ENCODE assay signal across 15 cellular contexts in genomic region chr6:7151381-7151780, GRCh38. TPM values are rescaled to one million over a fixed set of nuclear protein-coding genes. Genes with fewer than 3 reads are reported as not detected.
DNase-seq lines count a peak whose midpoint lies in the region; ATAC-seq and TF ChIP-seq lines count a peak whose summit lies in the region.
"Had no signal": no experiment of that assay in that cellular context is flagged by ENCODE, and none has a peak within 500 bp of the region (broad histone marks: within the 10 kb centered on the region; RNA-seq: fewer than 3 reads in every experiment).

No MANE protein-coding gene starts in this region.

- H3K79me2 ChIP-seq in MM.1S (ENCODE audit: low read length) = peaks cover 88% of the 10 kb centered on the region

- CTCF ChIA-PET in activated CD8-positive, alpha-beta memory T cell treated with anti-CD3 and anti-CD28 coated beads, Interleukin-2, amount 10 ng/mL, durations not matched to agents 7 days and 5 days (lab: Charles Lee) = no interaction called here
- CTCF ChIA-PET in activated B cell treated with CpG ODN at 0.5 μM for 24 hours (lab: Charles Lee) = no interaction called here

- ATAC-seq in activated CD8-positive, alpha-beta memory T cell treated with anti-CD3 and anti-CD28 coated beads, Interleukin-2, amount 10 ng/mL, durations not matched to agents 7 days and 5 days = no peak
- no peak for ATAC-seq in activated B cell treated with CpG ODN at 0.5 μM for 24 hours (ENCODE audit: low read depth)
- peak; percentile 52 to 92 (median 87) for ATAC-seq in right lobe of liver
- ATAC-seq: effector memory CD8-positive, alpha-beta T cell; naive thymus-derived CD8-positive, alpha-beta T cell had no signal

- no peaks in the 10 kb centered on the region for H4K20me1 ChIP-seq in MM.1S (ENCODE audit: insufficient read depth, low read length)

- POLR2A ChIA-PET in activated B cell treated with CpG ODN at 0.5 μM for 24 hours (lab: Charles Lee) = interaction anchor here (0.5 kb wide), 1 partner anchor 72 kb away, joined by 3 read pairs; no protein-coding TSS in a partner anchor

- peaks cover 0 to 97% (median 33%) of the 10 kb centered on the region in 4 donors for H3K4me1 ChIP-seq in right lobe of liver
- peaks cover 51% of the 10 kb centered on the region for H3K4me1 ChIP-seq in testis
- H3K4me1 ChIP-seq in MM.1S (ENCODE audit: low read length) = peaks cover 54% of the 10 kb centered on the region

- H3K9me2 ChIP-seq in MM.1S (replicated peaks; ENCODE audit: insufficient read depth, low read length) = no peaks in the 10 kb centered on the region

- H3K27ac Mint-ChIP-seq in activated CD8-positive, alpha-beta memory T cell treated with anti-CD3 and anti-CD28 coated beads, Interleukin-2, amount 10 ng/mL, durations not matched to agents 7 days and 5 days = no peak overlapping the region
- peak overlapping the region; percentile 27 for H3K27ac Mint-ChIP-seq in activated B cell treated with CpG ODN at 0.5 μM for 24 hours

- H3K27ac ChIP-seq in right lobe of liver = peak overlapping the region in 2 of 3 donors; percentile 55 to 82
- H3K27ac ChIP-seq in testis = no peak overlapping the region
- no peak overlapping the region for H3K27ac ChIP-seq in MM.1S (ENCODE audit: low read length)
- H3K27ac ChIP-seq: suprapubic skin had no signal

- H3K36me3 ChIP-seq in right lobe of liver (no peaks in the 10 kb centered on the region), testis (ENCODE audit: low read depth, missing control alignments) (no peaks in the 10 kb centered on the region), MM.1S (replicated peaks; ENCODE audit: insufficient read depth, low read length) (no peaks in the 10 kb centered on the region)
- H3K36me3 ChIP-seq: suprapubic skin had no signal

- H3K4me3 Mint-ChIP-seq in activated CD8-positive, alpha-beta memory T cell treated with anti-CD3 and anti-CD28 coated beads, Interleukin-2, amount 10 ng/mL, durations not matched to agents 7 days and 5 days = no peak overlapping the region
- no peak overlapping the region for H3K4me3 Mint-ChIP-seq in activated B cell treated with CpG ODN at 0.5 μM for 24 hours
- H3K4me3 Mint-ChIP-seq: effector memory CD8-positive, alpha-beta T cell; naive thymus-derived CD8-positive, alpha-beta T cell had no signal

- intact Hi-C loops in activated B cell treated with CpG ODN at 0.5 μM for 24 hours (cut with micrococcal nuclease) = no loop called here
- intact Hi-C loops in right lobe of liver (cut with DNase I) = loop anchor here in 1 of 2 donors (10.0 kb wide), 1 partner anchor 53 kb away; no protein-coding TSS in a partner anchor
- intact Hi-C loops in testis (cut with DNase I; ENCODE audit: low total_unique reads) = no loop called here

- peaks cover 61% of the 10 kb centered on the region for H3K4me1 Mint-ChIP-seq in activated CD8-positive, alpha-beta memory T cell treated with anti-CD3 and anti-CD28 coated beads, Interleukin-2, amount 10 ng/mL, durations not matched to agents 7 days and 5 days
- peaks cover 87% of the 10 kb centered on the region for H3K4me1 Mint-ChIP-seq in activated B cell treated with CpG ODN at 0.5 μM for 24 hours

- H3K27me3 ChIP-seq in right lobe of liver (no peaks in the 10 kb centered on the region), testis (no peaks in the 10 kb centered on the region), MM.1S (replicated peaks; ENCODE audit: insufficient read depth, low read length) (no peaks in the 10 kb centered on the region)
- H3K27me3 ChIP-seq: suprapubic skin had no signal

- peak; percentile 47 for DNase-seq in activated CD8-positive, alpha-beta memory T cell treated with anti-CD3 and anti-CD28 coated beads, Interleukin-2, amount 50 U/mL, for 48 hours
- no peak for DNase-seq in activated CD8-positive, alpha-beta memory T cell treated with anti-CD3 and anti-CD28 coated beads, Interleukin-2, amount 10 ng/mL, durations not matched to agents 7 days and 5 days
- no peak for DNase-seq in activated B cell treated with CpG ODN at 0.5 μM for 24 hours
- peak in 2 of 3 donors; percentile 89 to 92 for DNase-seq in right lobe of liver
- peak; percentile 53 for DNase-seq in testis
- DNase-seq in MM.1S = no peak
- DNase-seq in NCI-H187 (lab: John Stamatoyannopoulos, UW) = no peak
- DNase-seq in UCSD-AML1 (lab: John Stamatoyannopoulos, UW; ENCODE audit: unreplicated experiment) = no peak
- DNase-seq: activated CD4-positive, alpha-beta T cell treated with anti-CD3 and anti-CD28 coated beads for 4 hours; effector memory CD8-positive, alpha-beta T cell; kidney glomerular epithelial cell; naive thymus-derived CD8-positive, alpha-beta T cell; NCI-H1105; small intestine had no signal

- TF ChIP-seq CTCF in activated B cell treated with CpG ODN at 0.5 μM for 24 hours (IDR thresholded peaks at IDR 0.05) (no peak), right lobe of liver (IDR thresholded peaks at IDR 0.05) (no peak), testis (IDR thresholded peaks at IDR 0.05) (no peak), MM.1S (IDR thresholded peaks at IDR 0.05; ENCODE audit: low read length) (no peak)

- H3K9ac ChIP-seq in MM.1S (ENCODE audit: low read length) = no peak overlapping the region

- H3K27me3 Mint-ChIP-seq in activated CD8-positive, alpha-beta memory T cell treated with anti-CD3 and anti-CD28 coated beads, Interleukin-2, amount 10 ng/mL, durations not matched to agents 7 days and 5 days = no peaks in the 10 kb centered on the region
- H3K27me3 Mint-ChIP-seq in activated B cell treated with CpG ODN at 0.5 μM for 24 hours = no peaks in the 10 kb centered on the region
- H3K27me3 Mint-ChIP-seq: effector memory CD8-positive, alpha-beta T cell; naive thymus-derived CD8-positive, alpha-beta T cell had no signal

- H3K9me3 ChIP-seq in right lobe of liver (no peaks in the 10 kb centered on the region), testis (no peaks in the 10 kb centered on the region), MM.1S (replicated peaks; ENCODE audit: insufficient read depth, low read length) (no peaks in the 10 kb centered on the region)
- H3K9me3 ChIP-seq: suprapubic skin had no signal

- H3F3A ChIP-seq in MM.1S (ENCODE audit: insufficient read depth, low read length) = peaks cover 23% of the 10 kb centered on the region

- H3K4me3 ChIP-seq in right lobe of liver (peak overlapping the region in 1 of 3 donors; percentile 0), testis (no peak overlapping the region), MM.1S (ENCODE audit: low read length) (no peak overlapping the region)
- H3K4me3 ChIP-seq: suprapubic skin had no signal

- no peak overlapping the region for H3K4me2 ChIP-seq in MM.1S (ENCODE audit: low read depth, low read length)

- H2AFZ ChIP-seq in MM.1S (ENCODE audit: low read length) = no peak overlapping the region

- 43% methylated on average over 2 of the region's 2 CpGs for WGBS in right lobe of liver (ENCODE audit: insufficient coverage, low coverage, low lambda C conversion rate, missing lambda C conversion rate)
- WGBS in testis, 2 donors = 35 to 64% methylated on average over 2 of the region's 2 CpGs

- peaks cover 5% of the 10 kb centered on the region for H3K36me3 Mint-ChIP-seq in activated CD8-positive, alpha-beta memory T cell treated with anti-CD3 and anti-CD28 coated beads, Interleukin-2, amount 10 ng/mL, durations not matched to agents 7 days and 5 days
- H3K36me3 Mint-ChIP-seq in activated B cell treated with CpG ODN at 0.5 μM for 24 hours (ENCODE audit: low read depth) = peaks cover 5% of the 10 kb centered on the region

- TF ChIP-seq POLR2A in right lobe of liver (IDR thresholded peaks at IDR 0.05) (peak; percentile 7), testis (IDR thresholded peaks at IDR 0.05) (no peak)

- H3K9me3 Mint-ChIP-seq in activated CD8-positive, alpha-beta memory T cell treated with anti-CD3 and anti-CD28 coated beads, Interleukin-2, amount 10 ng/mL, durations not matched to agents 7 days and 5 days (ENCODE audit: low read depth) = no peaks in the 10 kb centered on the region
- H3K9me3 Mint-ChIP-seq in activated B cell treated with CpG ODN at 0.5 μM for 24 hours = no peaks in the 10 kb centered on the region
- H3K9me3 Mint-ChIP-seq: effector memory CD8-positive, alpha-beta T cell; naive thymus-derived CD8-positive, alpha-beta T cell had no signal

RNA-seq across cellular contexts. Expression of gene RREB1, which starts 43.6 kb away (rescaled TPM):
- 10 to 100 TPM; 20.6 to 24.6 TPM for total RNA-seq in activated CD8-positive, alpha-beta memory T cell treated with anti-CD3 and anti-CD28 coated beads, Interleukin-2, amount 10 ng/mL, durations not matched to agents 7 days and 5 days
- 62.2 and 67.7 TPM in 2 replicates for total RNA-seq in activated B cell treated with CpG ODN at 0.5 μM for 24 hours
- 10 to 100 TPM; 28.7 to 46.3 (median 39.6) TPM for total RNA-seq in right lobe of liver
- total RNA-seq in testis = 10 to 100 TPM; 75.0 to 79.2 TPM
- polyA plus RNA-seq in testis (ENCODE audit: insufficient read depth, low read depth, low replicate concordance) = 30.0 TPM

Comparison
In these comparisons a context has a peak if more than half of its experiments do, and no peak if none do; other contexts are left out.
1. DNase-seq: peak in activated CD8-positive, alpha-beta memory T cell treated with anti-CD3 and anti-CD28 coated beads, Interleukin-2, amount 50 U/mL, for 48 hours (single experiment), right lobe of liver (2 of 3) and testis (single experiment); none in activated CD8-positive, alpha-beta memory T cell treated with anti-CD3 and anti-CD28 coated beads, Interleukin-2, amount 10 ng/mL, durations not matched to agents 7 days and 5 days (single experiment), activated B cell treated with CpG ODN at 0.5 μM for 24 hours (single experiment), MM.1S (single experiment), NCI-H187 (0 of 2) and UCSD-AML1 (single experiment).
2. ATAC-seq: peak in right lobe of liver (4 of 4); none in activated CD8-positive, alpha-beta memory T cell treated with anti-CD3 and anti-CD28 coated beads, Interleukin-2, amount 10 ng/mL, durations not matched to agents 7 days and 5 days (single experiment) and activated B cell treated with CpG ODN at 0.5 μM for 24 hours (single experiment).
3. H3K27ac ChIP-seq: peak in right lobe of liver (2 of 3); none in testis (0 of 2) and MM.1S (single experiment).